ENCODE assay signal across 1 cellular context in genomic region chr1:183159960-183160359, GRCh38.
A peak's percentile ranks its signal among the peaks of the same experiment; 100 is the strongest.
TF ChIP-seq lines count a peak whose summit lies in the region.

No MANE protein-coding gene starts in this region.

TF ChIP-seq in Ishikawa, 13 proteins besides CTCF, POLR2A, EP300 and RAD21 (continued from another document):
- peak; percentile 58; the same call in 1 of the 2 replicates for TF ChIP-seq USF1 (IDR thresholded peaks at IDR 0.05)
- TF ChIP-seq TEAD4 (IDR thresholded peaks at IDR 0.05), result peak; percentile 76
- peak; percentile 83 for TF ChIP-seq NFIC (IDR thresholded peaks at IDR 0.05)
- peak; percentile 91 for TF ChIP-seq TCF12 (IDR thresholded peaks at IDR 0.05; ENCODE audit: low read depth)
